Comparison of ENCODE assay signal across 12 cellular contexts in the genomic region with DNA sequence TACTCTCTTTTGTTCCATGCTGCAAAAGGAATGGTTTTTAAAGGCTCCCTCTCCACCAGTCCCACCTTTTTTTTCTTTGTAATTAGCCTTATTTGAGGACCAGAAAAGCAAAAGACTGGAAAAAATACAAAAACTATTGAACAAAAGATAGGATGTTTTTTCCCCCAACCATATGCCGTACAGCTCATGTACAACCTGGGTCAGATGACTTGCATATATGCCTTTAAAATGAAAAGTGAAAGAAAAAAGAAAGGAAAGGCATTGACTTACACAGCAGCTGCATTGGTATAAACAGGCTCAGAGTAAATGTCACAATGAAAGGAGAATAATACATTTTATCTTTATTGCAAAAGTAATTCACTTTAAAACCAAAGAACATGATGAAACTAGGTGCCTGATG.
A peak's percentile ranks its signal among the peaks of the same experiment; 100 is the strongest.
DNase-seq lines count a peak whose midpoint lies in the region; ATAC-seq and TF ChIP-seq lines count a peak whose summit lies in the region.
"Had no signal": no experiment of that assay in that cellular context is flagged by ENCODE, and none has a peak within 500 bp of the region (broad histone marks: within the 10 kb centered on the region; RNA-seq: fewer than 3 reads in every experiment).

No MANE protein-coding gene starts in this region.

- H2AFZ ChIP-seq in DND-41 (ENCODE audit: low read depth, low read length), result peak overlapping the region; percentile 88

- peaks cover 19% of the 10 kb centered on the region for H3K4me1 Mint-ChIP-seq in activated naive CD8-positive, alpha-beta T cell (ENCODE audit: low read depth)

- peak; percentile 30 for DNase-seq in DND-41
- DNase-seq in omental fat pad (ENCODE audit: low spot score), result no peak
- no peak for DNase-seq in NCI-H2171 (lab: John Stamatoyannopoulos, UW)
- no peak for DNase-seq in D341Med (ENCODE audit: low spot score)
- DNase-seq in kidney tubule cell (ENCODE audit: low spot score), result no peak
- DNase-seq: sigmoid colon had no signal

- TF ChIP-seq CTCF in DND-41 (IDR thresholded peaks at IDR 0.05; ENCODE audit: borderline replicate concordance, extremely low read depth, low read length, poor library complexity, severe bottlenecking) (no peak), omental fat pad (IDR thresholded peaks at IDR 0.05) (no peak)

- H3K4me1 ChIP-seq in DND-41 (ENCODE audit: insufficient read depth, low read length), result peaks cover 19% of the 10 kb centered on the region
- H3K4me1 ChIP-seq: ascending aorta, esophagus muscularis mucosa, sigmoid colon had no signal

- H3K27me3 Mint-ChIP-seq in activated naive CD8-positive, alpha-beta T cell, result no peaks in the 10 kb centered on the region

- H3K4me3 Mint-ChIP-seq in activated naive CD8-positive, alpha-beta T cell, result peak overlapping the region; percentile 65

- H4K20me1 ChIP-seq in DND-41 (ENCODE audit: insufficient read depth, low read length), result no peaks in the 10 kb centered on the region

- no peaks in the 10 kb centered on the region for H3K9me3 ChIP-seq in DND-41 (ENCODE audit: insufficient read depth, low read length, severe bottlenecking)
- H3K9me3 ChIP-seq: ascending aorta, esophagus muscularis mucosa, sigmoid colon had no signal

- ATAC-seq in DND-41 (ENCODE audit: insufficient read depth, low read depth), result peak; percentile 100
- ATAC-seq in GM19043 (IDR thresholded peaks at IDR 0.05; ENCODE audit: low read depth, unreplicated experiment), result peak; percentile 77
- ATAC-seq in HG03097 (IDR thresholded peaks at IDR 0.05; ENCODE audit: low FRiP score, unreplicated experiment), result peak; percentile 95
- ATAC-seq in omental fat pad (ENCODE audit: low FRiP score), result no peak
- ATAC-seq: K562 had no signal

- H3K4me2 ChIP-seq in DND-41 (ENCODE audit: insufficient read depth, low read length), result peak overlapping the region; percentile 51

- H3K27me3 ChIP-seq in DND-41 (ENCODE audit: insufficient read depth, low read length, poor library complexity), result no peaks in the 10 kb centered on the region
- H3K27me3 ChIP-seq: ascending aorta, esophagus muscularis mucosa, sigmoid colon had no signal

- H3K9ac ChIP-seq in DND-41 (ENCODE audit: low read depth, low read length), result peak overlapping the region; percentile 37

- peaks cover 6% of the 10 kb centered on the region for H3K36me3 Mint-ChIP-seq in activated naive CD8-positive, alpha-beta T cell

- peak overlapping the region in 1 of 2 experiments; percentile 34; a peak in 1 of 4 replicates for H3K4me3 ChIP-seq in DND-41 (ENCODE audit: low read depth in 1 of 2, low read length in 2 of 2)
- H3K4me3 ChIP-seq: ascending aorta, esophagus muscularis mucosa, K562, sigmoid colon had no signal

- H3K27ac ChIP-seq in DND-41 (ENCODE audit: low read length), result peak overlapping the region; percentile 83
- H3K27ac ChIP-seq: ascending aorta, esophagus muscularis mucosa, sigmoid colon had no signal

- no peaks in the 10 kb centered on the region for H3K79me2 ChIP-seq in DND-41 (ENCODE audit: insufficient read depth, low read length)

- no peaks in the 10 kb centered on the region for H3K9me3 Mint-ChIP-seq in activated naive CD8-positive, alpha-beta T cell (ENCODE audit: low read depth)

- H3K27ac Mint-ChIP-seq in activated naive CD8-positive, alpha-beta T cell, result peak overlapping the region; percentile 95

- H3K36me3 ChIP-seq in DND-41 (ENCODE audit: insufficient read depth, low read length), result no peaks in the 10 kb centered on the region
- H3K36me3 ChIP-seq: ascending aorta, esophagus muscularis mucosa, sigmoid colon had no signal
